14 cellular contexts compared by ENCODE assay signal in genomic region chr22:49930128-49930527, GRCh38. TPM values are rescaled to one million over a fixed set of nuclear protein-coding genes. Genes with fewer than 3 reads are reported as not detected.
A peak's percentile ranks its signal among the peaks of the same experiment; 100 is the strongest.
DNase-seq lines count a peak whose midpoint lies in the region; ATAC-seq, FAIRE-seq and TF ChIP-seq lines count a peak whose summit lies in the region.
"Had no signal": no experiment of that assay in that cellular context is flagged by ENCODE, and none has a peak within 500 bp of the region (broad histone marks: within the 10 kb centered on the region; RNA-seq: fewer than 3 reads in every experiment).

No MANE protein-coding gene starts in this region.

- H3K27me3 ChIP-seq in CD8-positive, alpha-beta T cell (ENCODE audit: insufficient read depth, low read length) = no peaks in the 10 kb centered on the region
- peaks cover 8% of the 10 kb centered on the region for H3K27me3 ChIP-seq in neuron (ENCODE audit: insufficient read depth, low read length)

- no peak overlapping the region for H3K27ac Mint-ChIP-seq in CD8-positive, alpha-beta T cell
- no peak overlapping the region for H3K27ac Mint-ChIP-seq in activated T-helper 17 cell treated with anti-CD3 and anti-CD28 coated beads, Interleukin-2, amount 50 U/mL, for 72 hours
- H3K27ac Mint-ChIP-seq: activated naive CD8-positive, alpha-beta T cell treated with anti-CD3 and anti-CD28 coated beads for 36 hours had no signal

- H3K36me3 ChIP-seq in CD8-positive, alpha-beta T cell (ENCODE audit: insufficient read depth, low read length) = no peaks in the 10 kb centered on the region
- peaks cover 2% of the 10 kb centered on the region for H3K36me3 ChIP-seq in neuron (ENCODE audit: insufficient read depth, low read length)
- H3K36me3 ChIP-seq: lower lobe of right lung had no signal

- H3K4me3 Mint-ChIP-seq in CD8-positive, alpha-beta T cell = peak overlapping the region; percentile 8
- peak overlapping the region; percentile 62 for H3K4me3 Mint-ChIP-seq in activated T-helper 17 cell treated with anti-CD3 and anti-CD28 coated beads, Interleukin-2, amount 50 U/mL, for 72 hours
- H3K4me3 Mint-ChIP-seq: CD14-positive monocyte had no signal

- TF ChIP-seq CTCF in 22Rv1 (IDR thresholded peaks at IDR 0.05) = no peak
- no peak for TF ChIP-seq CTCF in CD8-positive, alpha-beta T cell (IDR thresholded peaks at IDR 0.05)

- H2AFZ ChIP-seq in neuron (ENCODE audit: low read depth, low read length) = peak overlapping the region; percentile 8

- intact Hi-C loops in CD8-positive, alpha-beta T cell (cut with DNase I, micrococcal nuclease) = loop anchor here in 1 of 2 experiments (10.0 kb wide), 1 partner anchor 255 kb away; the partner anchor contains the start of gene TRABD

- peak overlapping the region; percentile 64 for H3K27ac ChIP-seq in 22Rv1
- no peak overlapping the region for H3K27ac ChIP-seq in CD8-positive, alpha-beta T cell (ENCODE audit: low read depth, low read length)
- H3K27ac ChIP-seq: WERI-Rb-1 had no signal

- H3K9me3 ChIP-seq in CD8-positive, alpha-beta T cell (ENCODE audit: low read length) = no peaks in the 10 kb centered on the region
- no peaks in the 10 kb centered on the region for H3K9me3 ChIP-seq in neuron (ENCODE audit: low read length)
- H3K9me3 ChIP-seq: lower lobe of right lung had no signal

- H3K9me3 Mint-ChIP-seq in CD8-positive, alpha-beta T cell = no peaks in the 10 kb centered on the region
- no peaks in the 10 kb centered on the region for H3K9me3 Mint-ChIP-seq in activated T-helper 17 cell treated with anti-CD3 and anti-CD28 coated beads, Interleukin-2, amount 50 U/mL, for 72 hours
- H3K9me3 Mint-ChIP-seq: activated naive CD8-positive, alpha-beta T cell treated with anti-CD3 and anti-CD28 coated beads for 36 hours; CD14-positive monocyte; neural crest cell had no signal

- no peaks in the 10 kb centered on the region for H3K27me3 Mint-ChIP-seq in CD8-positive, alpha-beta T cell (ENCODE audit: low read depth)
- no peaks in the 10 kb centered on the region for H3K27me3 Mint-ChIP-seq in activated T-helper 17 cell treated with anti-CD3 and anti-CD28 coated beads, Interleukin-2, amount 50 U/mL, for 72 hours
- H3K27me3 Mint-ChIP-seq: activated naive CD8-positive, alpha-beta T cell treated with anti-CD3 and anti-CD28 coated beads for 36 hours had no signal

- H3K4me3 ChIP-seq in CD8-positive, alpha-beta T cell (ENCODE audit: low read depth, low read length) = no peak overlapping the region
- no peak overlapping the region for H3K4me3 ChIP-seq in neuron (ENCODE audit: low read length)
- H3K4me3 ChIP-seq: lower lobe of right lung had no signal

- POLR2A ChIA-PET in CD8-positive, alpha-beta T cell (lab: Charles Lee) = no interaction called here

- CTCF ChIA-PET in CD8-positive, alpha-beta T cell (lab: Charles Lee) = interaction anchor here (0.8 to 5.0 kb wide), 16 partner anchors 9 to 162 kb away, joined by 3 to 69 read pairs (median 5); no protein-coding TSS in a partner anchor

- peaks cover under 1% of the 10 kb centered on the region for H3K36me3 Mint-ChIP-seq in CD8-positive, alpha-beta T cell
- H3K36me3 Mint-ChIP-seq in activated T-helper 17 cell treated with anti-CD3 and anti-CD28 coated beads, Interleukin-2, amount 50 U/mL, for 72 hours (ENCODE audit: low read depth) = peaks cover 18% of the 10 kb centered on the region

- H3K4me1 ChIP-seq in CD8-positive, alpha-beta T cell (ENCODE audit: insufficient read depth, low read length) = peaks cover 47% of the 10 kb centered on the region
- H3K4me1 ChIP-seq in neuron (ENCODE audit: insufficient read depth, low read length) = peaks cover 11% of the 10 kb centered on the region

- FAIRE-seq in RCC 7860 (lab: Jason Lieb, UNC) = no peak

- no peak for DNase-seq in CD8-positive, alpha-beta T cell
- DNase-seq in RKO (ENCODE audit: low spot score) (no peak), NCI-H2171 treated with DMSO at 0.1 percent for 48 hours (lab: John Stamatoyannopoulos, UW) (no peak), RCC 7860 (ENCODE audit: low spot score) (no peak), SHP77 (lab: John Stamatoyannopoulos, UW) (no peak)
- DNase-seq: MV-4-11 had no signal

- H3K4me1 Mint-ChIP-seq in CD8-positive, alpha-beta T cell (ENCODE audit: low read depth) = peaks cover 41% of the 10 kb centered on the region
- peaks cover 22% of the 10 kb centered on the region for H3K4me1 Mint-ChIP-seq in activated T-helper 17 cell treated with anti-CD3 and anti-CD28 coated beads, Interleukin-2, amount 50 U/mL, for 72 hours

- ATAC-seq in CD8-positive, alpha-beta T cell = no peak
- ATAC-seq in activated T-helper 17 cell treated with anti-CD3 and anti-CD28 coated beads, Interleukin-2, amount 50 U/mL, for 72 hours (replicated peaks) = no peak

RNA-seq across cellular contexts. Expression of gene CRELD2, which starts 11.7 kb away (rescaled TPM):
- 10 to 100 TPM; 26.3 to 28.1 TPM for total RNA-seq in CD8-positive, alpha-beta T cell
- total RNA-seq in activated T-helper 17 cell treated with anti-CD3 and anti-CD28 coated beads, Interleukin-2, amount 50 U/mL, for 72 hours = 10 to 100 TPM; 22.7 to 38.6 TPM

RNA-seq across cellular contexts. Expression of gene ALG12, which starts 11.9 kb away (rescaled TPM):
- 10 to 100 TPM; 11.4 to 15.2 TPM for total RNA-seq in CD8-positive, alpha-beta T cell
- 10 to 100 TPM; 19.5 to 21.9 TPM for total RNA-seq in activated T-helper 17 cell treated with anti-CD3 and anti-CD28 coated beads, Interleukin-2, amount 50 U/mL, for 72 hours

RNA-seq across cellular contexts. Expression of gene PIM3, which starts 30.4 kb away (rescaled TPM):
- total RNA-seq in CD8-positive, alpha-beta T cell = 100 to 1,000 TPM; 316 to 328 TPM
- total RNA-seq in activated T-helper 17 cell treated with anti-CD3 and anti-CD28 coated beads, Interleukin-2, amount 50 U/mL, for 72 hours = 100 to 1,000 TPM in 1 of 2 donors, 10 to 100 TPM in 1; 94.8 to 235 TPM
